ENCODE assay signal across 20 cellular contexts in the genomic region with DNA sequence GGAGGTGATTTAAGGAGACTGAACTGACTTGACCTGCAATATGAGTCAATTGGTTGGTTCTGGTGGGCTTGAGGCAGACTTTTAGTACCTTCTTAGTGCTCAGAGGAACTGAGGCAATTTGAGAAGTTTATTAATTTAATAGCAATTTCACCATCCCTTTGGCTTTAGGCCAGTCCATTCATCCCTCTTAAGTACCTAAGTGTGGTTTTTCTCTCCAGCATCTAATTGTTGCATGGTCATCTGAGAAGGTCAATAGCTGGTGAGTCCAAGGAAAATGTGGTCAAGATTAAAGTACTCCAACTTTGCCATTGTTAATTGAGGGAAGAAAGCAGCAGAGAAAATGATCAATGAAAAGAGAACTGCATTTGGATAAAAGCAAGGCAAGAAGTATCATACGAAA.
"Had no signal": no experiment of that assay in that cellular context is flagged by ENCODE, and none has a peak within 500 bp of the region (broad histone marks: within the 10 kb centered on the region; RNA-seq: fewer than 3 reads in every experiment).

No MANE protein-coding gene starts in this region.

- H3K27ac Mint-ChIP-seq: naive thymus-derived CD4-positive, alpha-beta T cell had no signal

- H3K4me3 Mint-ChIP-seq: naive thymus-derived CD4-positive, alpha-beta T cell; neural crest cell had no signal

- H3K27me3 ChIP-seq: colonic mucosa, heart right ventricle, right atrium auricular region, sigmoid colon had no signal

- H3K9me3 Mint-ChIP-seq: neural crest cell had no signal

- H3K4me1 ChIP-seq: colonic mucosa, right atrium auricular region had no signal

- H3K36me3 ChIP-seq: colonic mucosa, heart right ventricle, right atrium auricular region, sigmoid colon had no signal

- H3K9me3 ChIP-seq: colonic mucosa, heart right ventricle, right atrium auricular region, sigmoid colon had no signal

- ATAC-seq: heart right ventricle; left lobe of liver; naive thymus-derived CD4-positive, alpha-beta T cell had no signal

- H3K27ac ChIP-seq: colonic mucosa, sigmoid colon had no signal

- DNase-seq: colonic mucosa; dermis blood vessel endothelial cell; erythroblast; heart right ventricle; hypothalamus; mammary epithelial cell; naive thymus-derived CD4-positive, alpha-beta T cell; posterior cingulate gyrus; sigmoid colon; small intestine; stimulated activated CD4-positive, alpha-beta T cell treated with anti-CD3 and anti-CD28 coated beads, Interleukin-12 subunit alpha, Interleukin-12 subunit beta, amount 100 ng/mL, for 4 hours; stimulated activated naive CD4-positive, alpha-beta T cell; trophoblast cell had no signal

- H3K4me3 ChIP-seq: colonic mucosa, heart right ventricle, right atrium auricular region, sigmoid colon had no signal

- FAIRE-seq: endothelial cell of umbilical vein, frontal cortex, islet of Langerhans, small intestine, urothelium cell line had no signal
